1 cellular context compared by ENCODE assay signal in the genomic region with DNA sequence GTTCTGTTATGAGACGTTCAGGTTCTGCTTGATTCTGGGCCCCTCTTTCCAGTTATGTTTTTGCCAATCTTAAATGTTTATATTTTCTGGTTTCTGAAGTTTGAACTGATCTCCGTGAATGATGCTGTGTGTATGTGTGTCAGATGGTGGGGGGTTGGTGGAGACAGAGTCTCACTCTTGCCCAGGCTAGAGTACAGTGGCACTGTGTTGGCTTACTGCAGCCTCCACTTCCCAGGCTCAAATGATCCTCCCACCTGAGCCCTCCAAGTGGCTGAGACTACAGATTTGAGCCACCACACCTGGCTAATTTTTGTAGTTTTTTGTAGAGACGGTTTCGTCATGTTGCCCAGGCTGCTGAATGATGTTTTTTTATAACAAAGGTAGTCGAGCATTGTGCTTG.
TF ChIP-seq lines count a peak whose summit lies in the region.

No MANE protein-coding gene starts in this region.

TF ChIP-seq in K562, 482 proteins besides CTCF, POLR2A, EP300 and RAD21 (continued from another document):
- TF ChIP-seq, protein P1, sequence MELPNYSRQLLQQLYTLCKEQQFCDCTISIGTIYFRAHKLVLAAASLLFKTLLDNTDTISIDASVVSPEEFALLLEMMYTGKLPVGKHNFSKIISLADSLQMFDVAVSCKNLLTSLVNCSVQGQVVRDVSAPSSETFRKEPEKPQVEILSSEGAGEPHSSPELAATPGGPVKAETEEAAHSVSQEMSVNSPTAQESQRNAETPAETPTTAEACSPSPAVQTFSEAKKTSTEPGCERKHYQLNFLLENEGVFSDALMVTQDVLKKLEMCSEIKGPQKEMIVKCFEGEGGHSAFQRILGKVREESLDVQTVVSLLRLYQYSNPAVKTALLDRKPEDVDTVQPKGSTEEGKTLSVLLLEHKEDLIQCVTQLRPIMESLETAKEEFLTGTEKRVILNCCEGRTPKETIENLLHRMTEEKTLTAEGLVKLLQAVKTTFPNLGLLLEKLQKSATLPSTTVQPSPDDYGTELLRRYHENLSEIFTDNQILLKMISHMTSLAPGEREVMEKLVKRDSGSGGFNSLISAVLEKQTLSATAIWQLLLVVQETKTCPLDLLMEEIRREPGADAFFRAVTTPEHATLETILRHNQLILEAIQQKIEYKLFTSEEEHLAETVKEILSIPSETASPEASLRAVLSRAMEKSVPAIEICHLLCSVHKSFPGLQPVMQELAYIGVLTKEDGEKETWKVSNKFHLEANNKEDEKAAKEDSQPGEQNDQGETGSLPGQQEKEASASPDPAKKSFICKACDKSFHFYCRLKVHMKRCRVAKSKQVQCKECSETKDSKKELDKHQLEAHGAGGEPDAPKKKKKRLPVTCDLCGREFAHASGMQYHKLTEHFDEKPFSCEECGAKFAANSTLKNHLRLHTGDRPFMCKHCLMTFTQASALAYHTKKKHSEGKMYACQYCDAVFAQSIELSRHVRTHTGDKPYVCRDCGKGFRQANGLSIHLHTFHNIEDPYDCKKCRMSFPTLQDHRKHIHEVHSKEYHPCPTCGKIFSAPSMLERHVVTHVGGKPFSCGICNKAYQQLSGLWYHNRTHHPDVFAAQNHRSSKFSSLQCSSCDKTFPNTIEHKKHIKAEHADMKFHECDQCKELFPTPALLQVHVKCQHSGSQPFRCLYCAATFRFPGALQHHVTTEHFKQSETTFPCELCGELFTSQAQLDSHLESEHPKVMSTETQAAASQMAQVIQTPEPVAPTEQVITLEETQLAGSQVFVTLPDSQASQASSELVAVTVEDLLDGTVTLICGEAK (IDR thresholded peaks at IDR 0.05): no peak
- TF ChIP-seq, protein P1 (CRISPR knock-in tag; IDR thresholded peaks at IDR 0.05): no peak
- TF ChIP-seq NCOA2 (IDR thresholded peaks at IDR 0.05; ENCODE audit: partially characterized antibody in 2 of 2) (no peak), SPI1 (IDR thresholded peaks at IDR 0.05; ENCODE audit: borderline replicate concordance, low read depth, low read length) (no peak), CBX5 (IDR thresholded peaks at IDR 0.05; ENCODE audit: borderline replicate concordance, low read depth) (no peak)
- TF ChIP-seq, protein P2, sequence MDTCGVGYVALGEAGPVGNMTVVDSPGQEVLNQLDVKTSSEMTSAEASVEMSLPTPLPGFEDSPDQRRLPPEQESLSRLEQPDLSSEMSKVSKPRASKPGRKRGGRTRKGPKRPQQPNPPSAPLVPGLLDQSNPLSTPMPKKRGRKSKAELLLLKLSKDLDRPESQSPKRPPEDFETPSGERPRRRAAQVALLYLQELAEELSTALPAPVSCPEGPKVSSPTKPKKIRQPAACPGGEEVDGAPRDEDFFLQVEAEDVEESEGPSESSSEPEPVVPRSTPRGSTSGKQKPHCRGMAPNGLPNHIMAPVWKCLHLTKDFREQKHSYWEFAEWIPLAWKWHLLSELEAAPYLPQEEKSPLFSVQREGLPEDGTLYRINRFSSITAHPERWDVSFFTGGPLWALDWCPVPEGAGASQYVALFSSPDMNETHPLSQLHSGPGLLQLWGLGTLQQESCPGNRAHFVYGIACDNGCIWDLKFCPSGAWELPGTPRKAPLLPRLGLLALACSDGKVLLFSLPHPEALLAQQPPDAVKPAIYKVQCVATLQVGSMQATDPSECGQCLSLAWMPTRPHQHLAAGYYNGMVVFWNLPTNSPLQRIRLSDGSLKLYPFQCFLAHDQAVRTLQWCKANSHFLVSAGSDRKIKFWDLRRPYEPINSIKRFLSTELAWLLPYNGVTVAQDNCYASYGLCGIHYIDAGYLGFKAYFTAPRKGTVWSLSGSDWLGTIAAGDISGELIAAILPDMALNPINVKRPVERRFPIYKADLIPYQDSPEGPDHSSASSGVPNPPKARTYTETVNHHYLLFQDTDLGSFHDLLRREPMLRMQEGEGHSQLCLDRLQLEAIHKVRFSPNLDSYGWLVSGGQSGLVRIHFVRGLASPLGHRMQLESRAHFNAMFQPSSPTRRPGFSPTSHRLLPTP (IDR thresholded peaks at IDR 0.05; ENCODE audit: borderline replicate concordance, extremely low read depth, insufficient read length): no peak
- TF ChIP-seq, protein P3, sequence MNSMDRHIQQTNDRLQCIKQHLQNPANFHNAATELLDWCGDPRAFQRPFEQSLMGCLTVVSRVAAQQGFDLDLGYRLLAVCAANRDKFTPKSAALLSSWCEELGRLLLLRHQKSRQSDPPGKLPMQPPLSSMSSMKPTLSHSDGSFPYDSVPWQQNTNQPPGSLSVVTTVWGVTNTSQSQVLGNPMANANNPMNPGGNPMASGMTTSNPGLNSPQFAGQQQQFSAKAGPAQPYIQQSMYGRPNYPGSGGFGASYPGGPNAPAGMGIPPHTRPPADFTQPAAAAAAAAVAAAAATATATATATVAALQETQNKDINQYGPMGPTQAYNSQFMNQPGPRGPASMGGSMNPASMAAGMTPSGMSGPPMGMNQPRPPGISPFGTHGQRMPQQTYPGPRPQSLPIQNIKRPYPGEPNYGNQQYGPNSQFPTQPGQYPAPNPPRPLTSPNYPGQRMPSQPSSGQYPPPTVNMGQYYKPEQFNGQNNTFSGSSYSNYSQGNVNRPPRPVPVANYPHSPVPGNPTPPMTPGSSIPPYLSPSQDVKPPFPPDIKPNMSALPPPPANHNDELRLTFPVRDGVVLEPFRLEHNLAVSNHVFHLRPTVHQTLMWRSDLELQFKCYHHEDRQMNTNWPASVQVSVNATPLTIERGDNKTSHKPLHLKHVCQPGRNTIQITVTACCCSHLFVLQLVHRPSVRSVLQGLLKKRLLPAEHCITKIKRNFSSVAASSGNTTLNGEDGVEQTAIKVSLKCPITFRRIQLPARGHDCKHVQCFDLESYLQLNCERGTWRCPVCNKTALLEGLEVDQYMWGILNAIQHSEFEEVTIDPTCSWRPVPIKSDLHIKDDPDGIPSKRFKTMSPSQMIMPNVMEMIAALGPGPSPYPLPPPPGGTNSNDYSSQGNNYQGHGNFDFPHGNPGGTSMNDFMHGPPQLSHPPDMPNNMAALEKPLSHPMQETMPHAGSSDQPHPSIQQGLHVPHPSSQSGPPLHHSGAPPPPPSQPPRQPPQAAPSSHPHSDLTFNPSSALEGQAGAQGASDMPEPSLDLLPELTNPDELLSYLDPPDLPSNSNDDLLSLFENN (IDR thresholded peaks at IDR 0.05; ENCODE audit: low read depth in 2 of 2, low read length in 2 of 2): no peak
- TF ChIP-seq, protein P4, sequence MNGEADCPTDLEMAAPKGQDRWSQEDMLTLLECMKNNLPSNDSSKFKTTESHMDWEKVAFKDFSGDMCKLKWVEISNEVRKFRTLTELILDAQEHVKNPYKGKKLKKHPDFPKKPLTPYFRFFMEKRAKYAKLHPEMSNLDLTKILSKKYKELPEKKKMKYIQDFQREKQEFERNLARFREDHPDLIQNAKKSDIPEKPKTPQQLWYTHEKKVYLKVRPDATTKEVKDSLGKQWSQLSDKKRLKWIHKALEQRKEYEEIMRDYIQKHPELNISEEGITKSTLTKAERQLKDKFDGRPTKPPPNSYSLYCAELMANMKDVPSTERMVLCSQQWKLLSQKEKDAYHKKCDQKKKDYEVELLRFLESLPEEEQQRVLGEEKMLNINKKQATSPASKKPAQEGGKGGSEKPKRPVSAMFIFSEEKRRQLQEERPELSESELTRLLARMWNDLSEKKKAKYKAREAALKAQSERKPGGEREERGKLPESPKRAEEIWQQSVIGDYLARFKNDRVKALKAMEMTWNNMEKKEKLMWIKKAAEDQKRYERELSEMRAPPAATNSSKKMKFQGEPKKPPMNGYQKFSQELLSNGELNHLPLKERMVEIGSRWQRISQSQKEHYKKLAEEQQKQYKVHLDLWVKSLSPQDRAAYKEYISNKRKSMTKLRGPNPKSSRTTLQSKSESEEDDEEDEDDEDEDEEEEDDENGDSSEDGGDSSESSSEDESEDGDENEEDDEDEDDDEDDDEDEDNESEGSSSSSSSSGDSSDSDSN (IDR thresholded peaks at IDR 0.05; ENCODE audit: borderline replicate concordance in 1 of 2, low read depth in 2 of 2, low read length in 2 of 2): no peak
